ENCODE assay signal across 24 cellular contexts in genomic region chr2:151138507-151138906, GRCh38.
"Had no signal": no experiment of that assay in that cellular context is flagged by ENCODE, and none has a peak within 500 bp of the region (broad histone marks: within the 10 kb centered on the region; RNA-seq: fewer than 3 reads in every experiment).

No MANE protein-coding gene starts in this region.

- H3K9me3 ChIP-seq: gastrocnemius medialis, heart left ventricle, pancreas, spleen, stomach, testis had no signal

- H3K27ac Mint-ChIP-seq: activated CD4-positive, alpha-beta T cell treated with anti-CD3 and anti-CD28 coated beads, Interleukin-2, amount 10 ng/mL, durations not matched to agents 24 days and 14 days; activated CD8-positive, alpha-beta T cell treated with anti-CD3 and anti-CD28 coated beads, Interleukin-2, amount 10 ng/mL, durations not matched to agents 7 days and 5 days; activated naive CD4-positive, alpha-beta T cell treated with anti-CD3 and anti-CD28 coated beads, Interleukin-2, amount 50 U/mL, for 72 hours; dendritic cell treated with granulocyte-macrophage colony-stimulating factor and Interleukin-4, amounts not matched to agents 40 ng/mL and 50 ng/mL, for 4 days; effector memory CD8-positive, alpha-beta T cell; immature natural killer cell had no signal

- H3K4me3 ChIP-seq: gastrocnemius medialis, heart left ventricle, lung, pancreas, spleen, stomach, testis had no signal

- H3K27me3 ChIP-seq: brain microvascular endothelial cell, gastrocnemius medialis, heart left ventricle, pancreas, spleen, stomach, testis had no signal

- H3K4me1 Mint-ChIP-seq: activated CD4-positive, alpha-beta T cell treated with anti-CD3 and anti-CD28 coated beads, Interleukin-2, amount 10 ng/mL, durations not matched to agents 24 days and 14 days had no signal

- DNase-seq: activated CD4-positive, alpha-beta T cell treated with anti-CD3 and anti-CD28 coated beads, Interleukin-2, amount 10 ng/mL, durations not matched to agents 24 days and 14 days; activated CD4-positive, CD25-positive, alpha-beta regulatory T cell; activated CD8-positive, alpha-beta memory T cell treated with anti-CD3 and anti-CD28 coated beads, Interleukin-2, amount 50 U/mL, for 4 hours; activated CD8-positive, alpha-beta T cell treated with anti-CD3 and anti-CD28 coated beads, Interleukin-2, amount 10 ng/mL, durations not matched to agents 7 days and 5 days; activated gamma-delta T cell; activated T-cell treated with anti-CD3 and anti-CD28 coated beads, Interleukin-2, amount 50 U/mL, for 48 hours; amygdala; brain microvascular endothelial cell; effector memory CD8-positive, alpha-beta T cell; gastrocnemius medialis; heart left ventricle; immature natural killer cell; left colon; midbrain; pancreas; spleen; stomach; SW 1271; testis had no signal

- ATAC-seq: activated CD8-positive, alpha-beta T cell treated with anti-CD3 and anti-CD28 coated beads, Interleukin-2, amount 10 ng/mL, durations not matched to agents 7 days and 5 days; activated naive CD4-positive, alpha-beta T cell treated with anti-CD3 and anti-CD28 coated beads, Interleukin-2, amount 50 U/mL, for 72 hours; effector memory CD8-positive, alpha-beta T cell; gastrocnemius medialis; heart left ventricle; left colon; pancreas; sciatic nerve had no signal

- H3K27ac ChIP-seq: brain microvascular endothelial cell, gastrocnemius medialis, heart left ventricle, pancreas, spleen, stomach, testis had no signal

- FAIRE-seq: pancreas, TTC549 had no signal

- H3K36me3 ChIP-seq: brain microvascular endothelial cell, gastrocnemius medialis, heart left ventricle, pancreas, spleen, stomach had no signal

- H3K9me3 Mint-ChIP-seq: activated CD4-positive, alpha-beta T cell treated with anti-CD3 and anti-CD28 coated beads, Interleukin-2, amount 10 ng/mL, durations not matched to agents 24 days and 14 days; activated naive CD4-positive, alpha-beta T cell treated with anti-CD3 and anti-CD28 coated beads, Interleukin-2, amount 50 U/mL, for 72 hours; dendritic cell treated with granulocyte-macrophage colony-stimulating factor and Interleukin-4, amounts not matched to agents 40 ng/mL and 50 ng/mL, for 4 days; effector memory CD8-positive, alpha-beta T cell; immature natural killer cell had no signal

- H3K36me3 Mint-ChIP-seq: activated naive CD4-positive, alpha-beta T cell treated with anti-CD3 and anti-CD28 coated beads, Interleukin-2, amount 50 U/mL, for 72 hours; immature natural killer cell had no signal

- H3K27me3 Mint-ChIP-seq: activated CD4-positive, alpha-beta T cell treated with anti-CD3 and anti-CD28 coated beads, Interleukin-2, amount 10 ng/mL, durations not matched to agents 24 days and 14 days; dendritic cell treated with granulocyte-macrophage colony-stimulating factor and Interleukin-4, amounts not matched to agents 40 ng/mL and 50 ng/mL, for 4 days; effector memory CD8-positive, alpha-beta T cell had no signal

- H3K4me1 ChIP-seq: gastrocnemius medialis, heart left ventricle, pancreas, spleen, stomach, testis had no signal

- H3K4me3 Mint-ChIP-seq: activated CD4-positive, alpha-beta T cell treated with anti-CD3 and anti-CD28 coated beads, Interleukin-2, amount 10 ng/mL, durations not matched to agents 24 days and 14 days; activated CD8-positive, alpha-beta T cell treated with anti-CD3 and anti-CD28 coated beads, Interleukin-2, amount 10 ng/mL, durations not matched to agents 7 days and 5 days; dendritic cell treated with granulocyte-macrophage colony-stimulating factor and Interleukin-4, amounts not matched to agents 40 ng/mL and 50 ng/mL, for 4 days; effector memory CD8-positive, alpha-beta T cell; immature natural killer cell had no signal
